Comparison of ENCODE assay signal across 8 cellular contexts in the genomic region with DNA sequence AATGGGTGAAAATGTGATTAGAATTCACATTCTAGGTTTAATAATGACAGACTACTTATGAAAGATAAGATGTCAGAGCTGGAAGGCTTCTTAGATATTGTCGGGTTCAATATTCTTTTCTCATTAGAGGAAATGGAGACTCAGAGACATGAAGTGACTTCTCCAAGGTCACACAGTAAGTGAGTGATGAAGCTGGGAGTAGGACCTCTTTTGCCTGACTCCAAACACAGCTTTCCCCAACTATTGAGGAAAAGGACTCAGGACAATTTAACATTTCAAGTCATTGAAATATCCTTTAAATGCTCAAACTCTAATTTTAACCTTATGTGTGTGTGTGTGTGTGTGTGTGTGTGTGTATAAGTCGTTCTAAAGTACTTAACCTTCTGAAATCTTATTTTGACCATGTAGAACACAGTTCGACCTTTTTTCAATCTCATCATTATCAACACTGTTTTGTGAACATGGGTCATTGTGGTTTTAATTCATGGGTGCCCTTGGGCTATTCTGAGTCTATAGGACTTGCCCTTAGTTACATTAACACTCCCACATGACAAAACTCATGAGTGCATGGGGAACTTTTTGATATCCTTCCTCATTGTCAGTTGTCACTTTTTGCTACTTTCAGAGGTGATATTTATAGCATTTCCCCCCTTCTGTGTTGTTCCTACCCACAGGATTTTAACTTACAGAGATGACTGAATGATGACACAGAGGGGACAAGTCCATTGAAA. TPM values are rescaled to one million over a fixed set of nuclear protein-coding genes. Genes with fewer than 3 reads are reported as not detected.
A peak's percentile ranks its signal among the peaks of the same experiment; 100 is the strongest.
DNase-seq lines count a peak whose midpoint lies in the region; ATAC-seq and TF ChIP-seq lines count a peak whose summit lies in the region.

No MANE protein-coding gene starts in this region.

- no peak overlapping the region for H4K8ac ChIP-seq in trophoblast cell (ENCODE audit: low read depth, low read length)

- H3K23ac ChIP-seq in trophoblast cell (ENCODE audit: low read length), result no peak overlapping the region

- H3K4me1 ChIP-seq in Peyer's patch, result peaks cover 0 to 75% (median 4%) of the 10 kb centered on the region in 4 donors
- H3K4me1 ChIP-seq in trophoblast cell (ENCODE audit: control insufficient read depth in 1 of 2, insufficient read depth in 2 of 2, low read length in 2 of 2), result peaks cover 14 to 15% of the 10 kb centered on the region in 2 experiments
- H3K4me1 ChIP-seq in endodermal cell (ENCODE audit: control insufficient read depth, insufficient read depth, low read length), result peaks cover 6% of the 10 kb centered on the region

- no peaks in the 10 kb centered on the region for H3K36me3 Mint-ChIP-seq in endodermal cell (ENCODE audit: low read depth)
- no peaks in the 10 kb centered on the region for H3K36me3 Mint-ChIP-seq in activated naive CD4-positive, alpha-beta T cell treated with anti-CD3 and anti-CD28 coated beads for 36 hours (ENCODE audit: low read depth)

- H3K27ac Mint-ChIP-seq in endodermal cell, result no peak overlapping the region
- no peak overlapping the region for H3K27ac Mint-ChIP-seq in activated naive CD4-positive, alpha-beta T cell treated with anti-CD3 and anti-CD28 coated beads for 36 hours

- H3K4ac ChIP-seq in trophoblast cell (ENCODE audit: low read depth, low read length), result peak overlapping the region; percentile 59

- H2BK5ac ChIP-seq in trophoblast cell (ENCODE audit: low read depth, low read length, poor library complexity), result no peak overlapping the region

- H3K14ac ChIP-seq in trophoblast cell (ENCODE audit: low read length), result no peak overlapping the region

- H2BK12ac ChIP-seq in trophoblast cell (ENCODE audit: low read length), result no peak overlapping the region

- H3K27ac ChIP-seq in Peyer's patch, result peak overlapping the region in 3 of 4 donors; percentile 27 to 61 (median 29)
- no peak overlapping the region for H3K27ac ChIP-seq in trophoblast cell (ENCODE audit: low read depth, low read length)
- H3K27ac ChIP-seq in endodermal cell (ENCODE audit: low read depth, low read length), result no peak overlapping the region

- no peak for TF ChIP-seq POLR2A in Peyer's patch (IDR thresholded peaks at IDR 0.05)

- no CpG with 5 or more reads among the region's 3 CpGs for WGBS in trophoblast cell (ENCODE audit: extremely low coverage, insufficient coverage, insufficient read length)
- 83 to 91% methylated on average over 1 to 2 of the region's 3 CpGs for WGBS in endodermal cell (ENCODE audit: insufficient coverage in 1 of 2, insufficient read length in 1 of 2), 2 experiments

- intact Hi-C loops in activated naive CD4-positive, alpha-beta T cell treated with anti-CD3 and anti-CD28 coated beads for 36 hours (cut with micrococcal nuclease), result loop anchor here (1.0 kb wide), 1 partner anchor 13 kb away; no protein-coding TSS in a partner anchor

- H3K4me2 ChIP-seq in trophoblast cell (ENCODE audit: low read length), result no peak overlapping the region

- no peaks in the 10 kb centered on the region for H3K79me1 ChIP-seq in trophoblast cell (ENCODE audit: low read length)

- no peak overlapping the region for H4K12ac ChIP-seq in trophoblast cell (ENCODE audit: low read depth, low read length)

- H3K4me3 Mint-ChIP-seq in endodermal cell, result no peak overlapping the region
- H3K4me3 Mint-ChIP-seq in activated naive CD4-positive, alpha-beta T cell treated with anti-CD3 and anti-CD28 coated beads for 36 hours, result no peak overlapping the region

- H3K4me3 ChIP-seq in Peyer's patch, result no peak overlapping the region
- no peak overlapping the region for H3K4me3 ChIP-seq in trophoblast cell (ENCODE audit: low read depth, low read length)
- no peak overlapping the region for H3K4me3 ChIP-seq in endodermal cell (ENCODE audit: low read length)

- no peak overlapping the region for H2AK5ac ChIP-seq in trophoblast cell (ENCODE audit: low read length)

- no peaks in the 10 kb centered on the region for H3K27me3 Mint-ChIP-seq in endodermal cell (ENCODE audit: insufficient read depth)
- no peaks in the 10 kb centered on the region for H3K27me3 Mint-ChIP-seq in activated naive CD4-positive, alpha-beta T cell treated with anti-CD3 and anti-CD28 coated beads for 36 hours (ENCODE audit: low read depth)

- H3K9me3 ChIP-seq in Peyer's patch (no peaks in the 10 kb centered on the region), trophoblast cell (ENCODE audit: insufficient read depth, low read depth, low read length) (no peaks in the 10 kb centered on the region), endodermal cell (ENCODE audit: control insufficient read depth, low read length) (no peaks in the 10 kb centered on the region)

- DNase-seq in Peyer's patch, result no peak
- peak in 1 of 2 donors; percentile 28 for DNase-seq in trophoblast cell
- DNase-seq in NCI-H2196 treated with DMSO at 0.1 percent for 48 hours (lab: John Stamatoyannopoulos, UW; ENCODE audit: unreplicated experiment), result no peak
- DNase-seq in GOT3 (lab: John Stamatoyannopoulos, UW), result no peak
- DNase-seq in endodermal cell, result no peak
- no peak for DNase-seq in activated naive CD4-positive, alpha-beta T cell treated with anti-CD3 and anti-CD28 coated beads for 36 hours

- ATAC-seq in GM18502 (IDR thresholded peaks at IDR 0.05; ENCODE audit: poor library complexity, unreplicated experiment) (peak; percentile 55), HG02571 (IDR thresholded peaks at IDR 0.05; ENCODE audit: unreplicated experiment) (peak; percentile 41)

- no peak overlapping the region for H3K18ac ChIP-seq in trophoblast cell (ENCODE audit: low read length)

- H4K91ac ChIP-seq in trophoblast cell (ENCODE audit: low read depth, low read length), result no peak overlapping the region

- no peak overlapping the region for H2AFZ ChIP-seq in trophoblast cell (ENCODE audit: insufficient read depth, low read length, poor library complexity)

- no peaks in the 10 kb centered on the region for H3K27me3 ChIP-seq in Peyer's patch
- H3K27me3 ChIP-seq in trophoblast cell (ENCODE audit: insufficient read depth, low read length), result no peaks in the 10 kb centered on the region
- H3K27me3 ChIP-seq in endodermal cell (ENCODE audit: control insufficient read depth, insufficient read depth, low read length, poor library complexity, severe bottlenecking), result no peaks in the 10 kb centered on the region

- peaks cover 25% of the 10 kb centered on the region for H3K4me1 Mint-ChIP-seq in endodermal cell
- peaks cover 62% of the 10 kb centered on the region for H3K4me1 Mint-ChIP-seq in activated naive CD4-positive, alpha-beta T cell treated with anti-CD3 and anti-CD28 coated beads for 36 hours (ENCODE audit: low read depth)

- TF ChIP-seq CTCF in Peyer's patch (IDR thresholded peaks at IDR 0.05) (no peak), endodermal cell (conservative IDR thresholded peaks at IDR 0.05) (no peak)

- no peak overlapping the region for H3K9ac ChIP-seq in trophoblast cell (ENCODE audit: low read length)
- H3K9ac ChIP-seq in endodermal cell (ENCODE audit: extremely low read depth, low read length, poor library complexity, severe bottlenecking), result no peak overlapping the region

- H3K9me3 Mint-ChIP-seq in endodermal cell, result no peaks in the 10 kb centered on the region
- H3K9me3 Mint-ChIP-seq in activated naive CD4-positive, alpha-beta T cell treated with anti-CD3 and anti-CD28 coated beads for 36 hours, result no peaks in the 10 kb centered on the region

- CTCF ChIA-PET in activated naive CD4-positive, alpha-beta T cell treated with anti-CD3 and anti-CD28 coated beads for 36 hours (lab: Charles Lee), result no interaction called here

- peaks cover 5% of the 10 kb centered on the region for H3K79me2 ChIP-seq in trophoblast cell (ENCODE audit: control insufficient read depth, insufficient read depth, low read length, poor library complexity)

- H3K36me3 ChIP-seq in Peyer's patch, result no peaks in the 10 kb centered on the region
- no peaks in the 10 kb centered on the region for H3K36me3 ChIP-seq in trophoblast cell (ENCODE audit: control insufficient read depth in 1 of 2, insufficient read depth in 2 of 2, low read length in 2 of 2)
- no peaks in the 10 kb centered on the region for H3K36me3 ChIP-seq in endodermal cell (ENCODE audit: control insufficient read depth, insufficient read depth, low read length)

- no peak overlapping the region for H2BK120ac ChIP-seq in trophoblast cell (ENCODE audit: insufficient read depth, low read length, poor library complexity)

RNA-seq across cellular contexts. Expression of a gene that starts 53.0 kb away (rescaled TPM):
- 10 to 100 TPM; 13.6 to 29.7 (median 18.5) TPM for total RNA-seq in Peyer's patch
- polyA plus RNA-seq in trophoblast cell (2013), result 13.9 and 14.1 TPM in 2 replicates
- total RNA-seq in endodermal cell, result 10 to 100 TPM in 1 of 2 donors, 1 to 10 TPM in 1; 8.1 to 11.8 TPM
- polyA plus RNA-seq in endodermal cell (2013, experiment 1 of 2), result 10.0 TPM
- polyA plus RNA-seq in endodermal cell (2013, experiment 2 of 2), result 10.1 TPM
- 10 to 100 TPM; 14.6 to 15.1 TPM for total RNA-seq in activated naive CD4-positive, alpha-beta T cell treated with anti-CD3 and anti-CD28 coated beads for 36 hours

Comparison
In these comparisons a context has a peak if more than half of its experiments do, and no peak if none do; other contexts are left out.
1. H3K27ac ChIP-seq: peak in Peyer's patch (3 of 4); none in trophoblast cell (single experiment) and endodermal cell (single experiment).